In genomic region chr21:34885636-34886553, GRCh38 we compare ENCODE assay signal across 1 cellular context.
A peak's percentile ranks its signal among the peaks of the same experiment; 100 is the strongest.
TF ChIP-seq lines count a peak whose summit lies in the region.

No MANE protein-coding gene starts in this region.

TF ChIP-seq in K562, 482 proteins besides CTCF, POLR2A, EP300 and RAD21 (continued from another document):
- no peak for TF ChIP-seq CREB3L1 (IDR thresholded peaks at IDR 0.05; ENCODE audit: borderline replicate concordance, low read depth)
- no peak for TF ChIP-seq CHD4 (IDR thresholded peaks at IDR 0.05; ENCODE audit: insufficient read depth, insufficient replicate concordance, low read depth, low read length, poor library complexity, severe bottlenecking)
- TF ChIP-seq NELFE (IDR thresholded peaks at IDR 0.05; ENCODE audit: insufficient read depth, insufficient read length): no peak
- TF ChIP-seq PRPF4 (IDR thresholded peaks at IDR 0.05; ENCODE audit: insufficient read depth, low read depth, low read length, poor library complexity, severe bottlenecking): no peak
- peak; percentile 83 to 88; a peak in 3 of 4 replicates for TF ChIP-seq KDM1A (IDR thresholded peaks at IDR 0.05)
- TF ChIP-seq ELK3 (CRISPR knock-in tag; IDR thresholded peaks at IDR 0.05): 0 out of 2 replicates have a peak, but pooled peaks have one; percentile 33
- TF ChIP-seq GABPA (tag; conservative IDR thresholded peaks at IDR 0.05; ENCODE audit: low read depth): 0 out of 2 replicates have a peak, but pooled peaks have one; percentile 11
- peak; percentile 4 for TF ChIP-seq HMGN3 (IDR thresholded peaks at IDR 0.05; ENCODE audit: borderline replicate concordance, extremely low read depth, insufficient read length, low read depth, low read length)
- TF ChIP-seq TCF3 (CRISPR knock-in tag; IDR thresholded peaks at IDR 0.05): no peak
- TF ChIP-seq NFXL1 (CRISPR knock-in tag; IDR thresholded peaks at IDR 0.05): no peak
- no peak for TF ChIP-seq ZNF134 (CRISPR knock-in tag; conservative IDR thresholded peaks at IDR 0.05)
- no peak for TF ChIP-seq RBM39 (optimal IDR thresholded peaks at IDR 0.05; ENCODE audit: low read depth, low read length)
- TF ChIP-seq SMARCA5 (IDR thresholded peaks at IDR 0.05): no peak
- no peak for TF ChIP-seq PATZ1 (CRISPR knock-in tag; IDR thresholded peaks at IDR 0.05; ENCODE audit: borderline replicate concordance)
- peak; percentile 42; the same call in 1 of the 2 replicates for TF ChIP-seq HMBOX1 (IDR thresholded peaks at IDR 0.05)
- TF ChIP-seq ZBTB7A (IDR thresholded peaks at IDR 0.05; ENCODE audit: borderline replicate concordance, control insufficient read depth, low read depth, low read length): peak; percentile 33; the same call in 1 of the 2 replicates
- peak; percentile 36 to 66; a peak in 2 of 4 replicates for TF ChIP-seq RCOR1 (IDR thresholded peaks at IDR 0.05; ENCODE audit: borderline replicate concordance in 1 of 2, low read depth in 2 of 2, low read length in 2 of 2)
- no peak for TF ChIP-seq KDM2B (CRISPR knock-in tag; IDR thresholded peaks at IDR 0.05)
- no peak for TF ChIP-seq PREB (CRISPR knock-in tag; IDR thresholded peaks at IDR 0.05)
- TF ChIP-seq DEAF1 (CRISPR knock-in tag; IDR thresholded peaks at IDR 0.05): no peak
- 0 out of 2 replicates have a peak, but pooled peaks have one; percentile 14 for TF ChIP-seq HDAC2 (IDR thresholded peaks at IDR 0.05)
